ENCODE assay signal across 1 cellular context in the genomic region with DNA sequence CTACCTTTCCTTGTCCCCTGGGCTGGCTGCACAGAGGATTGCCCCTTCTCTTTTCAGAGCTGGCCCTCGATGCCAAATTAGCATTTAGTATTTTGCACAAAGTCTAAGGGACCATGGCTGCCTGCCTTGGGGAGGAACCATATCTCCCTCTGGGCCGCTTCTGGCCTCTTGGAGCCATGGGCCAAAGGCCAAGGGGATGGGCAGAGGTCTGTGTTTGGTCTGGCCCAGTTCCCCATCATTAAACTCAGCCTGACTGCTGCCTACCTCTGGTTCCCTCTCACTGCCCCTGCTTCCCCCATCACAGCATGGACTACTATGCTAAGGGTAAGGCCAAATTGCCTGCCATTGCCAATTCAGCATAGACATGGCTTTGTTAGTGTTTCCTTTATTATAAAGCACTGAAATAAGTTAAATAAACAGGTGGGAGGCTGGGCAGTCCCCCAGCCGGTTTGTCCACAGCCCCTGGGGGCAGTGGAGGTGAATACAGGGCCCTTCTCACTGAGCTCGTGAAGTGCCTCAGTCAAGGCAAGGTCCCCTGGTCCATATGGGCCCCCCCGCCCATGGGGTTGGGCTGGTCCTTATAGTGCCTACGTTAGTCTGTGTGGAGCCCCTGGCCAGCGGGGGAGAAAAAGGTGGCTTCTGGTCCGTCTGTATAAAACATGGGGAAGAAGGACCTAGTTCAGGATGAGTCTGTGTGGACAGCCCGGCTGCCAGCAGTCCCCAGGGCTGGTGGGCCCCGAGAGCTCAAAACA.
TF ChIP-seq lines count a peak whose summit lies in the region.

No MANE protein-coding gene starts in this region.

TF ChIP-seq in GM12878, 131 proteins besides CTCF, POLR2A, EP300 and RAD21:
- TF ChIP-seq ZBED1 (IDR thresholded peaks at IDR 0.05; ENCODE audit: borderline replicate concordance) (peak; percentile 37; the same call in 1 of the 2 replicates), ETV6 (conservative IDR thresholded peaks at IDR 0.05 in 1 of 2, IDR thresholded peaks at IDR 0.05 in 1 of 2; ENCODE audit: borderline replicate concordance in 1 of 2, low read depth in 1 of 2) (no peak), ESRRA (IDR thresholded peaks at IDR 0.05; ENCODE audit: low read length) (no peak), SMAD5 (IDR thresholded peaks at IDR 0.05; ENCODE audit: low read depth) (peak; percentile 26; the same call in 1 of the 2 replicates)
- TF ChIP-seq, protein P1, sequence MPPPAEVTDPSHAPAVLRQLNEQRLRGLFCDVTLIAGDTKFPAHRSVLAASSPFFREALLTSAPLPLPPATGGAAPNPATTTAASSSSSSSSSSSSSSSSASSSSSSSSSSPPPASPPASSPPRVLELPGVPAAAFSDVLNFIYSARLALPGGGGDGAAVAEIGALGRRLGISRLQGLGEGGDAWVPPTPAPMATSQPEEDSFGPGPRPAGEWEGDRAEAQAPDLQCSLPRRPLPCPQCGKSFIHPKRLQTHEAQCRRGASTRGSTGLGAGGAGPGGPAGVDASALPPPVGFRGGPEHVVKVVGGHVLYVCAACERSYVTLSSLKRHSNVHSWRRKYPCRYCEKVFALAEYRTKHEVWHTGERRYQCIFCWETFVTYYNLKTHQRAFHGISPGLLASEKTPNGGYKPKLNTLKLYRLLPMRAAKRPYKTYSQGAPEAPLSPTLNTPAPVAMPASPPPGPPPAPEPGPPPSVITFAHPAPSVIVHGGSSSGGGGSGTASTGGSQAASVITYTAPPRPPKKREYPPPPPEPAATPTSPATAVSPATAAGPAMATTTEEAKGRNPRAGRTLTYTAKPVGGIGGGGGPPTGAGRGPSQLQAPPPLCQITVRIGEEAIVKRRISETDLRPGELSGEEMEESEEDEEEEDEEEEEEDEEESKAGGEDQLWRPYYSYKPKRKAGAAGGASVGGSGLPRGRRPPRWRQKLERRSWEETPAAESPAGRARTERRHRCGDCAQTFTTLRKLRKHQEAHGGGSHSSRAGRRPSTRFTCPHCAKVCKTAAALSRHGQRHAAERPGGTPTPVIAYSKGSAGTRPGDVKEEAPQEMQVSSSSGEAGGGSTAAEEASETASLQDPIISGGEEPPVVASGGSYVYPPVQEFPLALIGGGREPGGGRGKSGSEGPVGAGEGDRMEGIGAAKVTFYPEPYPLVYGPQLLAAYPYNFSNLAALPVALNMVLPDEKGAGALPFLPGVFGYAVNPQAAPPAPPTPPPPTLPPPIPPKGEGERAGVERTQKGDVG (CRISPR knock-in tag; IDR thresholded peaks at IDR 0.05), result no peak
TF ChIP-seq in GM12878: peak in this region for 2.
